ENCODE assay signal across 8 cellular contexts in genomic region chr9:10612649-10613398, GRCh38. TPM values are rescaled to one million over a fixed set of nuclear protein-coding genes. Genes with fewer than 3 reads are reported as not detected.
DNase-seq lines count a peak whose midpoint lies in the region; ATAC-seq, FAIRE-seq and TF ChIP-seq lines count a peak whose summit lies in the region.

TSS of gene PTPRD (minus strand) at chr9:10613002.

- no peaks in the 10 kb centered on the region for H3K9me3 Mint-ChIP-seq in activated naive CD4-positive, alpha-beta T cell treated with anti-CD3 and anti-CD28 coated beads, Interleukin-2, amount 50 U/mL, for 24 hours
- no peaks in the 10 kb centered on the region for H3K9me3 Mint-ChIP-seq in neural crest cell

- peak within 1 kb of the TSS; percentile 33 for H3K4me3 Mint-ChIP-seq in activated naive CD4-positive, alpha-beta T cell treated with anti-CD3 and anti-CD28 coated beads, Interleukin-2, amount 50 U/mL, for 24 hours
- H3K4me3 Mint-ChIP-seq in neural crest cell = peak within 1 kb of the TSS; percentile 96

- H3K36me3 Mint-ChIP-seq in activated naive CD4-positive, alpha-beta T cell treated with anti-CD3 and anti-CD28 coated beads, Interleukin-2, amount 50 U/mL, for 24 hours = no peaks in the 10 kb centered on the region
- H3K36me3 Mint-ChIP-seq in neural crest cell (ENCODE audit: low read depth) = no peaks in the 10 kb centered on the region

- no peak for FAIRE-seq in frontal cortex (lab: Jason Lieb, UNC)

- H3K27me3 Mint-ChIP-seq in activated naive CD4-positive, alpha-beta T cell treated with anti-CD3 and anti-CD28 coated beads, Interleukin-2, amount 50 U/mL, for 24 hours = peaks cover 33% of the 10 kb centered on the region
- peaks cover 95% of the 10 kb centered on the region for H3K27me3 Mint-ChIP-seq in neural crest cell (ENCODE audit: low read depth)

- ATAC-seq in HG02610 (IDR thresholded peaks at IDR 0.05; ENCODE audit: unreplicated experiment) = peak; percentile 98

- peak within 1 kb of the TSS; percentile 75 for H3K27ac Mint-ChIP-seq in activated naive CD4-positive, alpha-beta T cell treated with anti-CD3 and anti-CD28 coated beads, Interleukin-2, amount 50 U/mL, for 24 hours
- H3K27ac Mint-ChIP-seq in neural crest cell (ENCODE audit: unreplicated experiment) = peak within 1 kb of the TSS; percentile 60

- H3K4me1 Mint-ChIP-seq in activated naive CD4-positive, alpha-beta T cell treated with anti-CD3 and anti-CD28 coated beads, Interleukin-2, amount 50 U/mL, for 24 hours = peaks cover 4% of the 10 kb centered on the region
- H3K4me1 Mint-ChIP-seq in neural crest cell = peaks cover 10% of the 10 kb centered on the region

- no peak for DNase-seq in activated naive CD4-positive, alpha-beta T cell (lab: John Stamatoyannopoulos, UW)
- DNase-seq in NCI-H1092 treated with DMSO at 0.1 percent for 48 hours (lab: John Stamatoyannopoulos, UW) (peak; percentile 89), frontal cortex (ENCODE audit: low spot score in 2 of 2) (peak; percentile 37), neural crest cell (ENCODE audit: low read depth, low spot score) (peak; percentile 43), OCI-M2 (lab: John Stamatoyannopoulos, UW; ENCODE audit: unreplicated experiment) (no peak)
- peak; percentile 25 to 28 for DNase-seq in activated CD4-positive, alpha-beta T cell treated with anti-CD3 and anti-CD28 coated beads, Interleukin-2, amount 50 U/mL, for 48 hours

- TF ChIP-seq CTCF in neural crest cell (conservative IDR thresholded peaks at IDR 0.05) = peak; percentile 63

RNA-seq across cellular contexts. Expression of gene PTPRD, which starts in this region (rescaled TPM):
- total RNA-seq in frontal cortex (191 TPM), neural crest cell (113 and 139 TPM in 2 replicates)

Comparison
In these comparisons a context has a peak if more than half of its experiments do, and no peak if none do; other contexts are left out.
1. DNase-seq: peak in NCI-H1092 treated with DMSO at 0.1 percent for 48 hours (single experiment), activated CD4-positive, alpha-beta T cell treated with anti-CD3 and anti-CD28 coated beads, Interleukin-2, amount 50 U/mL, for 48 hours (2 of 2), frontal cortex (2 of 2) and neural crest cell (single experiment); none in activated naive CD4-positive, alpha-beta T cell (0 of 4) and OCI-M2 (single experiment).